8 cellular contexts compared by ENCODE assay signal in genomic region chr6:87588756-87589407, GRCh38. TPM values are rescaled to one million over a fixed set of nuclear protein-coding genes. Genes with fewer than 3 reads are reported as not detected.
A peak's percentile ranks its signal among the peaks of the same experiment; 100 is the strongest.
DNase-seq lines count a peak whose midpoint lies in the region; ATAC-seq, FAIRE-seq and TF ChIP-seq lines count a peak whose summit lies in the region.

No MANE protein-coding gene starts in this region.

- H4K20me1 ChIP-seq in keratinocyte (ENCODE audit: control insufficient read depth, extremely low read depth, insufficient read depth, low read length): no peaks in the 10 kb centered on the region

- H2AFZ ChIP-seq in keratinocyte (ENCODE audit: control insufficient read depth, low read length): no peak overlapping the region

- DNase-seq in NCI-H82 (lab: John Stamatoyannopoulos, UW) (peak; percentile 5), NCI-H82 treated with DMSO at 0.1 percent for 48 hours (lab: John Stamatoyannopoulos, UW; ENCODE audit: unreplicated experiment) (no peak), keratinocyte (ENCODE audit: low read depth, low spot score) (no peak), NOMO-1 treated with DMSO at 0.1 percent for 48 hours (lab: John Stamatoyannopoulos, UW; ENCODE audit: unreplicated experiment) (no peak)
- no peak for DNase-seq in activated naive CD4-positive, alpha-beta T cell treated with anti-CD3 and anti-CD28 coated beads, Interleukin-2, amount 50 U/mL, for 72 hours (ENCODE audit: low spot score in 2 of 2)

- no peak for TF ChIP-seq CTCF in keratinocyte (optimal IDR thresholded peaks at IDR 0.05 in 1 of 3, IDR thresholded peaks at IDR 0.05 in 1 of 3, conservative IDR thresholded peaks at IDR 0.05 in 1 of 3; ENCODE audit: extremely low read depth in 1 of 3, insufficient read depth in 2 of 3, low read length in 3 of 3)

- H3K27me3 ChIP-seq in keratinocyte (ENCODE audit: control insufficient read depth, extremely low read depth, insufficient read depth, low read length): no peaks in the 10 kb centered on the region
- H3K27me3 ChIP-seq in stomach smooth muscle (ENCODE audit: control insufficient read depth in 1 of 2, insufficient read depth in 2 of 2, low read length in 2 of 2): no peaks in the 10 kb centered on the region

- peaks cover 22 to 32% of the 10 kb centered on the region in 2 donors for H3K36me3 Mint-ChIP-seq in activated naive CD4-positive, alpha-beta T cell treated with anti-CD3 and anti-CD28 coated beads, Interleukin-2, amount 50 U/mL, for 72 hours

- H3K9me3 Mint-ChIP-seq in activated naive CD4-positive, alpha-beta T cell treated with anti-CD3 and anti-CD28 coated beads, Interleukin-2, amount 50 U/mL, for 72 hours: no peaks in the 10 kb centered on the region

- no peaks in the 10 kb centered on the region for H3K9me1 ChIP-seq in keratinocyte (ENCODE audit: control insufficient read depth, extremely low read depth, insufficient read depth, low read length)

- peak overlapping the region; percentile 96 to 97 for H3K27ac Mint-ChIP-seq in activated naive CD4-positive, alpha-beta T cell treated with anti-CD3 and anti-CD28 coated beads, Interleukin-2, amount 50 U/mL, for 72 hours

- dilution Hi-C loops in keratinocyte (cut with MboI; ENCODE audit: extremely low pct_ligation_motif_present, low sequenced_read_pairs): no loop called here

- H3K4me2 ChIP-seq in keratinocyte (ENCODE audit: control insufficient read depth, extremely low read depth, insufficient read depth, low read depth, low read length): peak overlapping the region; percentile 94

- H3K4me3 ChIP-seq in keratinocyte (ENCODE audit: control insufficient read depth in 2 of 3, extremely low read depth in 1 of 3, insufficient read depth in 2 of 3, low read depth in 1 of 3, low read length in 3 of 3) (peak overlapping the region; percentile 98 to 99 (median 99)), stomach smooth muscle (ENCODE audit: low read length in 2 of 2) (peak overlapping the region; percentile 90 to 100)

- H3K36me3 ChIP-seq in keratinocyte (ENCODE audit: control insufficient read depth in 2 of 2, extremely low read depth in 1 of 2, insufficient read depth in 2 of 2, low read length in 2 of 2) (peaks cover 0 to 3% of the 10 kb centered on the region in 2 experiments), stomach smooth muscle (ENCODE audit: control insufficient read depth in 2 of 2, insufficient read depth in 2 of 2, low read length in 2 of 2) (peaks cover 0 to 2% of the 10 kb centered on the region in 2 donors)

- H3K79me2 ChIP-seq in keratinocyte (ENCODE audit: control insufficient read depth, insufficient read depth, low read length): peaks cover 83% of the 10 kb centered on the region

- no peak for ATAC-seq in activated naive CD4-positive, alpha-beta T cell treated with anti-CD3 and anti-CD28 coated beads, Interleukin-2, amount 50 U/mL, for 72 hours
- ATAC-seq in HG02759 (IDR thresholded peaks at IDR 0.05; ENCODE audit: unreplicated experiment) (no peak), esophagus mucosa (no peak)

- H3K9ac ChIP-seq in keratinocyte (ENCODE audit: control insufficient read depth, extremely low read depth, insufficient read depth, low read length) (peak overlapping the region; percentile 92), stomach smooth muscle (ENCODE audit: low read length in 2 of 2) (peak overlapping the region; percentile 89 to 95)

- no peak for FAIRE-seq in keratinocyte (lab: Jason Lieb, UNC)

- H3K27ac ChIP-seq in keratinocyte (ENCODE audit: control insufficient read depth, insufficient read depth, low read length): peak overlapping the region; percentile 82
- H3K27ac ChIP-seq in stomach smooth muscle (ENCODE audit: low read length): no peak overlapping the region

- H3K9me3 ChIP-seq in keratinocyte (ENCODE audit: control insufficient read depth, low read depth, low read length): no peaks in the 10 kb centered on the region
- H3K9me3 ChIP-seq in stomach smooth muscle (ENCODE audit: control insufficient read depth in 2 of 2, low read length in 2 of 2): no peaks in the 10 kb centered on the region

- H3K4me1 ChIP-seq in keratinocyte (ENCODE audit: control insufficient read depth, extremely low read depth, insufficient read depth, low read length): peaks cover 10% of the 10 kb centered on the region
- peaks cover 19% of the 10 kb centered on the region for H3K4me1 ChIP-seq in stomach smooth muscle (ENCODE audit: control insufficient read depth, insufficient read depth, low read length)

RNA-seq across cellular contexts. Expression of gene RARS2, which starts 0.9 kb away (rescaled TPM):
- total RNA-seq in activated naive CD4-positive, alpha-beta T cell treated with anti-CD3 and anti-CD28 coated beads, Interleukin-2, amount 50 U/mL, for 72 hours: 10 to 100 TPM; 22.5 to 27.3 TPM
- polyA plus RNA-seq in keratinocyte: 12.0 to 20.3 TPM (median 16.5 TPM) in 3 replicates
- 103 TPM for polyA plus RNA-seq in keratinocyte (2011; ENCODE audit: low read depth)
- polyA plus RNA-seq in keratinocyte (2011; cell fraction: cytosol; rRNA removed): 11.6 and 16.8 TPM in 2 replicates
- polyA plus RNA-seq in keratinocyte (2011; cell fraction: nucleus; rRNA removed): 13.3 and 17.5 TPM in 2 replicates
- polyA plus RNA-seq in keratinocyte (2012; ENCODE audit: low replicate concordance): 21.5 and 27.3 TPM in 2 replicates
- 2.9 to 10.2 TPM (median 9.2 TPM) in 3 replicates for polyA minus RNA-seq in keratinocyte
- 8.2 TPM for polyA minus RNA-seq in keratinocyte (2011; cell fraction: cytosol; rRNA and poly(A)+ RNA removed)
- 12.9 and 14.6 TPM in 2 replicates for polyA minus RNA-seq in keratinocyte (2011; cell fraction: nucleus; rRNA and poly(A)+ RNA removed)
- total RNA-seq in esophagus mucosa: 24.0 TPM

RNA-seq across cellular contexts. Expression of gene ORC3, which starts 1.1 kb away (rescaled TPM):
- 10 to 100 TPM; 41.6 to 42.5 TPM for total RNA-seq in activated naive CD4-positive, alpha-beta T cell treated with anti-CD3 and anti-CD28 coated beads, Interleukin-2, amount 50 U/mL, for 72 hours
- polyA plus RNA-seq in keratinocyte: 23.1 to 37.4 TPM (median 23.7 TPM) in 3 replicates
- polyA plus RNA-seq in keratinocyte (2011; ENCODE audit: low read depth): 34.0 TPM
- polyA plus RNA-seq in keratinocyte (2011; cell fraction: cytosol; rRNA removed): 17.7 and 40.1 TPM in 2 replicates
- polyA plus RNA-seq in keratinocyte (2011; cell fraction: nucleus; rRNA removed): 25.6 and 30.7 TPM in 2 replicates
- polyA plus RNA-seq in keratinocyte (2012; ENCODE audit: low replicate concordance): 10.7 and 16.0 TPM in 2 replicates
- polyA minus RNA-seq in keratinocyte: 3.7 to 27.1 TPM (median 16.1 TPM) in 3 replicates
- 10.0 TPM for polyA minus RNA-seq in keratinocyte (2011; cell fraction: cytosol; rRNA and poly(A)+ RNA removed)
- polyA minus RNA-seq in keratinocyte (2011; cell fraction: nucleus; rRNA and poly(A)+ RNA removed): 13.5 and 20.6 TPM in 2 replicates
- total RNA-seq in esophagus mucosa: 10.4 TPM
